ENCODE assay signal across 8 cellular contexts in genomic region chr3:138594150-138594934, GRCh38. TPM values are rescaled to one million over a fixed set of nuclear protein-coding genes. Genes with fewer than 3 reads are reported as not detected.
A peak's percentile ranks its signal among the peaks of the same experiment; 100 is the strongest.
DNase-seq lines count a peak whose midpoint lies in the region; ATAC-seq and TF ChIP-seq lines count a peak whose summit lies in the region.

A gene with protein sequence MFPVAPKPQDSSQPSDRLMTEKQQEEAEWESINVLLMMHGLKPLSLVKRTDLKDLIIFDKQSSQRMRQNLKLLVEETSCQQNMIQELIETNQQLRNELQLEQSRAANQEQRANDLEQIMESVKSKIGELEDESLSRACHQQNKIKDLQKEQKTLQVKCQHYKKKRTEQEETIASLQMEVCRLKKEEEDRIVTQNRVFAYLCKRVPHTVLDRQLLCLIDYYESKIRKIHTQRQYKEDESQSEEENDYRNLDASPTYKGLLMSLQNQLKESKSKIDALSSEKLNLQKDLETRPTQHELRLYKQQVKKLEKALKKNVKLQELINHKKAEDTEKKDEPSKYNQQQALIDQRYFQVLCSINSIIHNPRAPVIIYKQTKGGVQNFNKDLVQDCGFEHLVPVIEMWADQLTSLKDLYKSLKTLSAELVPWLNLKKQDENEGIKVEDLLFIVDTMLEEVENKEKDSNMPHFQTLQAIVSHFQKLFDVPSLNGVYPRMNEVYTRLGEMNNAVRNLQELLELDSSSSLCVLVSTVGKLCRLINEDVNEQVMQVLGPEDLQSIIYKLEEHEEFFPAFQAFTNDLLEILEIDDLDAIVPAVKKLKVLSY (minus strand): TSS chr3:138594260. CDS start chr3:138572927, 21,333 bp downstream.

- H3K27ac ChIP-seq in epithelial cell of prostate, result peak within 1 kb of the TSS; percentile 84
- peak within 1 kb of the TSS; percentile 85 for H3K27ac ChIP-seq in muscle layer of colon (ENCODE audit: low read depth, low read length)

- peak within 1 kb of the TSS; percentile 95 for H3K9ac ChIP-seq in muscle layer of colon (ENCODE audit: low read length)

- TF ChIP-seq CTCF in CD14-positive monocyte (IDR thresholded peaks at IDR 0.05), result peak; percentile 98

- H3K9me3 Mint-ChIP-seq in CD14-positive monocyte, result peaks cover 0 to 10% (median 7%) of the 10 kb centered on the region in 7 donors

- H3K27ac Mint-ChIP-seq in CD14-positive monocyte, result peak within 1 kb of the TSS; percentile 80 to 95 (median 86)

- DNase-seq in CD14-positive monocyte (ENCODE audit: low spot score) (peak; percentile 81), HT-29 (ENCODE audit: low spot score) (peak; percentile 97), epithelial cell of prostate (ENCODE audit: low read depth, low spot score) (peak; percentile 68), SIG-M5 treated with dmso at 0.1 percent for 504 hours (lab: John Stamatoyannopoulos, UW; ENCODE audit: unreplicated experiment) (no peak)
- peak; percentile 93 for DNase-seq in activated CD8-positive, alpha-beta memory T cell treated with anti-CD3 and anti-CD28 coated beads for 24 hours
- DNase-seq in stimulated activated CD8-positive, alpha-beta memory T cell treated with anti-CD3 and anti-CD28 coated beads, Interleukin-7, amount 100 ng/mL, for 4 hours (ENCODE audit: low read depth in 2 of 2), result peak; percentile 83 to 90

- H3K27me3 ChIP-seq in muscle layer of colon (ENCODE audit: control insufficient read depth in 1 of 2, insufficient read depth in 2 of 2, low read length in 2 of 2), result no peaks in the 10 kb centered on the region

- H3K4me1 Mint-ChIP-seq in CD14-positive monocyte, result peaks cover 14% of the 10 kb centered on the region

- intact Hi-C loops in CD14-positive monocyte (cut with micrococcal nuclease), result loop anchor here (5.0 to 10.0 kb wide), 2 partner anchors 100 to 323 kb away; no protein-coding TSS in a partner anchor

- H3K4me1 ChIP-seq in muscle layer of colon (ENCODE audit: insufficient read depth, low read length), result no peaks in the 10 kb centered on the region

- H3K36me3 ChIP-seq in muscle layer of colon (ENCODE audit: insufficient read depth, low read length), result no peaks in the 10 kb centered on the region

- H3K9me3 ChIP-seq in muscle layer of colon (ENCODE audit: low read length), result no peaks in the 10 kb centered on the region

- H3K4me3 Mint-ChIP-seq in CD14-positive monocyte, result peak within 1 kb of the TSS; percentile 95 to 97

- H3K36me3 Mint-ChIP-seq in CD14-positive monocyte, result peaks cover 0 to 2% of the 10 kb centered on the region in 2 donors

- peak; percentile 85 for ATAC-seq in GM19468 (IDR thresholded peaks at IDR 0.05; ENCODE audit: extremely low read depth, unreplicated experiment)

- H3K4me3 ChIP-seq in muscle layer of colon (ENCODE audit: low read depth in 1 of 2, low read length in 2 of 2), result peak within 1 kb of the TSS; percentile 83

- peaks cover 0 to 14% (median 6%) of the 10 kb centered on the region in 3 donors for H3K27me3 Mint-ChIP-seq in CD14-positive monocyte (ENCODE audit: low read depth in 3 of 3)

RNA-seq across cellular contexts. Expression of the gene that starts here (rescaled TPM):
- polyA plus RNA-seq in CD14-positive monocyte, result not detected
- 5.1 and 6.1 TPM in 2 replicates for total RNA-seq in HT-29 (2014; rRNA removed; shearing (Covaris generic))

Comparison
In these comparisons a context has a peak if more than half of its experiments do, and no peak if none do; other contexts are left out.
1. Peak in DNase-seq in CD14-positive monocyte; RNA of the gene not detected or under 1 TPM.